In the genomic region with DNA sequence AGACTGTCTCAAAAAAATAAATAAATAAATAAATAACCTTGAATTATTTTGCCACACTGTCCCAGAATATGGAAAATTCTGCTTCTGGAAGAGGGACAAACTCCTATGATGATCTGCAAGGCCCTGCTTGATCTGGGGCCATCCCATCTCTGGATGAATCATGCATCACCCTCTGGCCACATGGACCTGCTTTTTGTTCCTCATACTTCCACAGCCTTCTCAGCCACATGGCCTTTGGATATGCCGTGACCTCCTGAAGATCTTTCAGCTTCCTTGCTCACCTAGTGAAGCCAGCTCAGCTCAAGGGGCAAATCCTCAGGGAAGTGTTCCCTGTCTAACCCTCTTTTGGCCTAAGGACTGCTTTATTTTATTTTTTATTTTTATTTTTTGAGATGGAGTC, we compare ENCODE assay signal across 11 cellular contexts. TPM values are rescaled to one million over a fixed set of nuclear protein-coding genes. Genes with fewer than 3 reads are reported as not detected.
DNase-seq lines count a peak whose midpoint lies in the region; ATAC-seq and TF ChIP-seq lines count a peak whose summit lies in the region.
"Had no signal": no experiment of that assay in that cellular context is flagged by ENCODE, and none has a peak within 500 bp of the region (broad histone marks: within the 10 kb centered on the region; RNA-seq: fewer than 3 reads in every experiment).

No MANE protein-coding gene starts in this region.

- H3K9me3 Mint-ChIP-seq in neural crest cell, result no peaks in the 10 kb centered on the region

- CTCF ChIA-PET in SK-N-SH (lab: Yijun Ruan, JAX), result interaction anchor here (1.0 to 1.7 kb wide), 2 partner anchors 102 to 195 kb away, joined by 3 to 4 read pairs; no protein-coding TSS in a partner anchor

- no peak overlapping the region for H3K27ac Mint-ChIP-seq in neural crest cell (ENCODE audit: unreplicated experiment)

- TF ChIP-seq EP300 in SK-N-SH (IDR thresholded peaks at IDR 0.05; ENCODE audit: borderline replicate concordance in 1 of 2, low read depth in 1 of 2, low read length in 1 of 2), result no peak

- no peaks in the 10 kb centered on the region for H3K27me3 Mint-ChIP-seq in neural crest cell (ENCODE audit: low read depth)

- H2AFZ ChIP-seq in SK-N-SH (ENCODE audit: low read depth), result no peak overlapping the region

- no peak for TF ChIP-seq RAD21 in SK-N-SH (IDR thresholded peaks at IDR 0.05; ENCODE audit: low read length)

- no peaks in the 10 kb centered on the region for H4K20me1 ChIP-seq in SK-N-SH (ENCODE audit: insufficient read depth)

- H3K4me1 Mint-ChIP-seq in neural crest cell, result peaks cover 50% of the 10 kb centered on the region

- H3K27me3 ChIP-seq in SK-N-SH (ENCODE audit: insufficient read depth) (no peaks in the 10 kb centered on the region), brain microvascular endothelial cell (replicated peaks) (no peaks in the 10 kb centered on the region)
- H3K27me3 ChIP-seq: sigmoid colon had no signal

- H3K27ac ChIP-seq in SK-N-SH (ENCODE audit: low read depth in 2 of 2, low read length in 1 of 2) (peak overlapping the region in 1 of 2 experiments; percentile 45; a peak in 2 of 4 replicates), brain microvascular endothelial cell (no peak overlapping the region)
- H3K27ac ChIP-seq: sigmoid colon had no signal

- no peak overlapping the region for H3K9ac ChIP-seq in SK-N-SH

- H3K4me3 ChIP-seq in SK-N-SH (ENCODE audit: low read depth in 2 of 2, low read length in 1 of 2) (no peak overlapping the region), brain microvascular endothelial cell (ENCODE audit: low read depth, low read length) (no peak overlapping the region)
- H3K4me3 ChIP-seq: sigmoid colon had no signal

- no peaks in the 10 kb centered on the region for H3K36me3 Mint-ChIP-seq in neural crest cell (ENCODE audit: low read depth)

- peaks cover 23 to 32% of the 10 kb centered on the region in 2 experiments; a peak in 3 of 4 replicates for H3K4me1 ChIP-seq in SK-N-SH (ENCODE audit: control insufficient read depth in 1 of 2, insufficient read depth in 2 of 2, low read depth in 1 of 2, low read length in 1 of 2)

- in situ Hi-C loops in brain microvascular endothelial cell (cut with HindIII; ENCODE audit: low pct_ligation_motif_present, low sequenced_read_pairs), result no loop called here

- no peaks in the 10 kb centered on the region for H3K36me3 ChIP-seq in SK-N-SH (replicated peaks in 1 of 2; ENCODE audit: control insufficient read depth in 1 of 2, insufficient read depth in 2 of 2, low read length in 1 of 2)
- H3K36me3 ChIP-seq in brain microvascular endothelial cell (replicated peaks), result no peaks in the 10 kb centered on the region
- H3K36me3 ChIP-seq: sigmoid colon had no signal

- peak overlapping the region; percentile 73 for H3K4me3 Mint-ChIP-seq in neural crest cell

- no peak for DNase-seq in SK-N-SH
- DNase-seq in MV-4-11 (lab: John Stamatoyannopoulos, UW), result peak; percentile 72
- DNase-seq in brain microvascular endothelial cell, result peak; percentile 36
- no peak for DNase-seq in neural crest cell (ENCODE audit: low read depth, low spot score)
- no peak for DNase-seq in NCI-H1105 treated with DMSO at 0.1 percent for 48 hours (lab: John Stamatoyannopoulos, UW)
- DNase-seq in NCI-H2081 treated with DMSO at 0.1 percent for 48 hours (lab: John Stamatoyannopoulos, UW), result no peak
- DNase-seq: central memory CD4-positive, alpha-beta T cell; SIG-M5; sigmoid colon had no signal

- no peak for ATAC-seq in SK-N-SH treated with all-trans-retinoic acid at 6 μM for 48 hours
- no peak for ATAC-seq in HG03565 (IDR thresholded peaks at IDR 0.05; ENCODE audit: unreplicated experiment)

- no peaks in the 10 kb centered on the region for H3K9me2 ChIP-seq in SK-N-SH

- H3K79me2 ChIP-seq in SK-N-SH (ENCODE audit: insufficient read depth), result peaks cover 11% of the 10 kb centered on the region; the same call in 1 of the 2 replicates

- TF ChIP-seq CTCF in SK-N-SH (IDR thresholded peaks at IDR 0.05), result no peak
- no peak for TF ChIP-seq CTCF in brain microvascular endothelial cell (IDR thresholded peaks at IDR 0.05; ENCODE audit: low read depth, low read length, missing control alignments)
- TF ChIP-seq CTCF in neural crest cell (conservative IDR thresholded peaks at IDR 0.05), result no peak

- no peaks in the 10 kb centered on the region for H3K9me3 ChIP-seq in SK-N-SH
- H3K9me3 ChIP-seq: sigmoid colon had no signal

- WGBS in SK-N-SH (ENCODE audit: low lambda C conversion rate), result 73% methylated on average over 1 of the region's 1 CpG

- H3F3A ChIP-seq in SK-N-SH (replicated peaks; ENCODE audit: insufficient read depth), result peaks cover 54% of the 10 kb centered on the region

- POLR2A ChIA-PET in SK-N-SH (lab: Yijun Ruan, JAX), result interaction anchor here (2.1 to 5.2 kb wide), 2 partner anchors 8 to 10 kb away, joined by 6 to 73 read pairs; a partner anchor contains a TSS

- H3K4me2 ChIP-seq in SK-N-SH, result no peak overlapping the region

TF ChIP-seq in SK-N-SH, 30 proteins besides CTCF, POLR2A, EP300 and RAD21:
- TF ChIP-seq, protein P1, sequence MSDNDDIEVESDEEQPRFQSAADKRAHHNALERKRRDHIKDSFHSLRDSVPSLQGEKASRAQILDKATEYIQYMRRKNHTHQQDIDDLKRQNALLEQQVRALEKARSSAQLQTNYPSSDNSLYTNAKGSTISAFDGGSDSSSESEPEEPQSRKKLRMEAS (IDR thresholded peaks at IDR 0.05; ENCODE audit: low read depth), result peak; percentile 90
- no peak for TF ChIP-seq RXRA (IDR thresholded peaks at IDR 0.05; ENCODE audit: borderline replicate concordance, low read depth)
- peak; percentile 37; the same call in 1 of the 2 replicates for TF ChIP-seq FOSL2 (IDR thresholded peaks at IDR 0.05; ENCODE audit: borderline replicate concordance, low read depth)
- TF ChIP-seq, protein P2, sequence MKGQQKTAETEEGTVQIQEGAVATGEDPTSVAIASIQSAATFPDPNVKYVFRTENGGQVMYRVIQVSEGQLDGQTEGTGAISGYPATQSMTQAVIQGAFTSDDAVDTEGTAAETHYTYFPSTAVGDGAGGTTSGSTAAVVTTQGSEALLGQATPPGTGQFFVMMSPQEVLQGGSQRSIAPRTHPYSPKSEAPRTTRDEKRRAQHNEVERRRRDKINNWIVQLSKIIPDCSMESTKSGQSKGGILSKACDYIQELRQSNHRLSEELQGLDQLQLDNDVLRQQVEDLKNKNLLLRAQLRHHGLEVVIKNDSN (IDR thresholded peaks at IDR 0.05; ENCODE audit: borderline replicate concordance, low read depth), result peak; percentile 31; the same call in 1 of the 2 replicates

TF ChIP-seq in SK-N-SH treated with all-trans-retinoic acid at 6 μM for 48 hours, 23 proteins besides CTCF, POLR2A, EP300 and RAD21 (continues in another document):
- TF ChIP-seq, protein P3, sequence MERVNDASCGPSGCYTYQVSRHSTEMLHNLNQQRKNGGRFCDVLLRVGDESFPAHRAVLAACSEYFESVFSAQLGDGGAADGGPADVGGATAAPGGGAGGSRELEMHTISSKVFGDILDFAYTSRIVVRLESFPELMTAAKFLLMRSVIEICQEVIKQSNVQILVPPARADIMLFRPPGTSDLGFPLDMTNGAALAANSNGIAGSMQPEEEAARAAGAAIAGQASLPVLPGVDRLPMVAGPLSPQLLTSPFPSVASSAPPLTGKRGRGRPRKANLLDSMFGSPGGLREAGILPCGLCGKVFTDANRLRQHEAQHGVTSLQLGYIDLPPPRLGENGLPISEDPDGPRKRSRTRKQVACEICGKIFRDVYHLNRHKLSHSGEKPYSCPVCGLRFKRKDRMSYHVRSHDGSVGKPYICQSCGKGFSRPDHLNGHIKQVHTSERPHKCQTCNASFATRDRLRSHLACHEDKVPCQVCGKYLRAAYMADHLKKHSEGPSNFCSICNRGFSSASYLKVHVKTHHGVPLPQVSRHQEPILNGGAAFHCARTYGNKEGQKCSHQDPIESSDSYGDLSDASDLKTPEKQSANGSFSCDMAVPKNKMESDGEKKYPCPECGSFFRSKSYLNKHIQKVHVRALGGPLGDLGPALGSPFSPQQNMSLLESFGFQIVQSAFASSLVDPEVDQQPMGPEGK (CRISPR knock-in tag; IDR thresholded peaks at IDR 0.05; ENCODE audit: borderline replicate concordance), result no peak
- TF ChIP-seq BACH2 (CRISPR knock-in tag; IDR thresholded peaks at IDR 0.05; ENCODE audit: borderline replicate concordance), result no peak
- TF ChIP-seq, protein P4, sequence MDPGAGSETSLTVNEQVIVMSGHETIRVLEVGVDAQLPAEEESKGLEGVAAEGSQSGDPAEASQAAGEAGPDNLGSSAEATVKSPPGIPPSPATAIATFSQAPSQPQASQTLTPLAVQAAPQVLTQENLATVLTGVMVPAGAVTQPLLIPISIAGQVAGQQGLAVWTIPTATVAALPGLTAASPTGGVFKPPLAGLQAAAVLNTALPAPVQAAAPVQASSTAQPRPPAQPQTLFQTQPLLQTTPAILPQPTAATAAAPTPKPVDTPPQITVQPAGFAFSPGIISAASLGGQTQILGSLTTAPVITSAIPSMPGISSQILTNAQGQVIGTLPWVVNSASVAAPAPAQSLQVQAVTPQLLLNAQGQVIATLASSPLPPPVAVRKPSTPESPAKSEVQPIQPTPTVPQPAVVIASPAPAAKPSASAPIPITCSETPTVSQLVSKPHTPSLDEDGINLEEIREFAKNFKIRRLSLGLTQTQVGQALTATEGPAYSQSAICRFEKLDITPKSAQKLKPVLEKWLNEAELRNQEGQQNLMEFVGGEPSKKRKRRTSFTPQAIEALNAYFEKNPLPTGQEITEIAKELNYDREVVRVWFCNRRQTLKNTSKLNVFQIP (CRISPR knock-in tag; IDR thresholded peaks at IDR 0.05; ENCODE audit: borderline replicate concordance, low read depth), result no peak
- TF ChIP-seq TOX (CRISPR knock-in tag; IDR thresholded peaks at IDR 0.05; ENCODE audit: borderline replicate concordance), result no peak
- TF ChIP-seq RARB (CRISPR knock-in tag; IDR thresholded peaks at IDR 0.05), result no peak

RNA-seq across cellular contexts. Expression of a gene that starts 10.3 kb away (rescaled TPM):
- 55.7 and 115 TPM in 2 replicates for polyA plus RNA-seq in SK-N-SH (2012; rRNA removed)
- polyA plus RNA-seq in SK-N-SH (2012; cell fraction: cytosol; rRNA removed), result 56.1 and 82.2 TPM in 2 replicates
- 210 and 342 TPM in 2 replicates for polyA plus RNA-seq in SK-N-SH (2012; cell fraction: nucleus; rRNA removed)
- 72.5 and 80.3 TPM in 2 replicates for total RNA-seq in neural crest cell

RNA-seq across cellular contexts. Expression of a gene that starts 10.4 kb away (rescaled TPM):
- 143 and 163 TPM in 2 replicates for polyA plus RNA-seq in SK-N-SH (2012; rRNA removed)
- 105 and 124 TPM in 2 replicates for polyA plus RNA-seq in SK-N-SH (2012; cell fraction: cytosol; rRNA removed)
- 322 and 532 TPM in 2 replicates for polyA plus RNA-seq in SK-N-SH (2012; cell fraction: nucleus; rRNA removed)
- total RNA-seq in neural crest cell, result 60.6 and 60.7 TPM in 2 replicates

RNA-seq across cellular contexts. Expression of a gene that starts 42.5 kb away (rescaled TPM):
- polyA plus RNA-seq in SK-N-SH (2012; rRNA removed), result 72.8 and 127 TPM in 2 replicates
- 36.3 and 58.8 TPM in 2 replicates for polyA plus RNA-seq in SK-N-SH (2012; cell fraction: cytosol; rRNA removed)
- polyA plus RNA-seq in SK-N-SH (2012; cell fraction: nucleus; rRNA removed), result 107 and 113 TPM in 2 replicates
- total RNA-seq in neural crest cell, result 88.3 and 99.4 TPM in 2 replicates

RNA-seq across cellular contexts. Expression of a gene that starts 44.0 kb away (rescaled TPM):
- 60.9 and 64.9 TPM in 2 replicates for polyA plus RNA-seq in SK-N-SH (2012; rRNA removed)
- polyA plus RNA-seq in SK-N-SH (2012; cell fraction: cytosol; rRNA removed), result 15.7 and 22.8 TPM in 2 replicates
- polyA plus RNA-seq in SK-N-SH (2012; cell fraction: nucleus; rRNA removed), result 485 and 635 TPM in 2 replicates
- 57.1 and 58.2 TPM in 2 replicates for total RNA-seq in neural crest cell

RNA-seq across cellular contexts. Expression of a gene that starts 57.9 kb away (rescaled TPM):
- polyA plus RNA-seq in SK-N-SH (2012; rRNA removed), result 1.1 and 2.2 TPM in 2 replicates
- 0.80 and 1.8 TPM in 2 replicates for polyA plus RNA-seq in SK-N-SH (2012; cell fraction: cytosol; rRNA removed)
- 3.7 and 4.9 TPM in 2 replicates for polyA plus RNA-seq in SK-N-SH (2012; cell fraction: nucleus; rRNA removed)
- 0.30 and 0.45 TPM in 2 replicates for total RNA-seq in neural crest cell

Comparison
In these comparisons a context has a peak if more than half of its experiments do, and no peak if none do; other contexts are left out.
1. DNase-seq: peak in MV-4-11 (single experiment) and brain microvascular endothelial cell (single experiment); none in SK-N-SH (single experiment), neural crest cell (single experiment), NCI-H1105 treated with DMSO at 0.1 percent for 48 hours (single experiment) and NCI-H2081 treated with DMSO at 0.1 percent for 48 hours (single experiment).